Comparison of ENCODE assay signal across 20 cellular contexts in the genomic region with DNA sequence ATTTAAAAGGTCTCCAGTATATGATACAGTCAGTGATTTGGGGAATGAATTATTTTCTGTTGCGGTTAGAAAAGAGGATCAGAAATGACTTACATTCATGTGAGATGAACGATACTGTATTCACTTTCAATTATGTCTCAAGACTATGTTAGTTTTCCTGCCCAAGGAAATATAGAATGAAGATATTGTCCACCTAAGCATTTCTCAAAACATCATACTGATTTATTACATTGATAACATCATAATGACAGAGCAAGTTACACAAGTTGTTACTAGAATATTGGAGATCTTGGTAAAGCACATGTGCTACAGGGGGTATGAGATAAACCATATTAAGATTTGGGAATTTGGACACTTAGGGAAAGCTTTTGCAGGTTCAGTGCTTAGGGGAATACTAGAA.
DNase-seq lines count a peak whose midpoint lies in the region; ATAC-seq, FAIRE-seq and TF ChIP-seq lines count a peak whose summit lies in the region.
"Had no signal": no experiment of that assay in that cellular context is flagged by ENCODE, and none has a peak within 500 bp of the region (broad histone marks: within the 10 kb centered on the region; RNA-seq: fewer than 3 reads in every experiment).

No MANE protein-coding gene starts in this region.

- DNase-seq in HepG2 (ENCODE audit: low spot score) (no peak), right lobe of liver (no peak), IMR-90 (no peak), epidermal melanocyte (ENCODE audit: insufficient read length, low spot score) (no peak)
- no peak for DNase-seq in activated CD8-positive, alpha-beta memory T cell treated with anti-CD3 and anti-CD28 coated beads, Interleukin-2, amount 50 U/mL, for 4 hours
- DNase-seq: 8988T; AML-193; Caco-2; Calu3; CD4-positive, alpha-beta T cell; CD8-positive, alpha-beta T cell; DMS79 treated with DMSO at 0.1 percent for 48 hours; GF-D8 had no signal

- no peak overlapping the region for H3K27ac ChIP-seq in HepG2 (ENCODE audit: extremely low read length, insufficient read depth, low read length)
- no peak overlapping the region for H3K27ac ChIP-seq in right lobe of liver
- H3K27ac ChIP-seq in IMR-90 (ENCODE audit: insufficient read depth, low read length) = no peak overlapping the region
- H3K27ac ChIP-seq: BLaER1 treated with 17β-estradiol and CSF1 and Interleukin-3, amounts not matched to agents 10 nM and 100 nM; C4-2B had no signal

- POLR2A ChIA-PET in HepG2 (lab: Yijun Ruan, JAX) = no interaction called here
- POLR2A ChIA-PET in IMR-90 (lab: Charles Lee; ENCODE audit: unreplicated experiment) = no interaction called here

- in situ Hi-C loops in HepG2 (cut with HindIII; ENCODE audit: extremely low pct_ligation_motif_present, low pct_unique_long_range_greater_than_20kb) (no loop called here), IMR-90 (cut with MboI; ENCODE audit: low sequenced_read_pairs) (no loop called here)

- H3K4me1 ChIP-seq in HepG2 (ENCODE audit: insufficient read depth, low read length) (no peaks in the 10 kb centered on the region), right lobe of liver (no peaks in the 10 kb centered on the region), IMR-90 (ENCODE audit: control insufficient read depth, insufficient read depth, low read length) (no peaks in the 10 kb centered on the region)
- H3K4me1 ChIP-seq: BLaER1 treated with 17β-estradiol and CSF1 and Interleukin-3, amounts not matched to agents 10 nM and 100 nM; Caco-2 had no signal

- no peaks in the 10 kb centered on the region for H3K9me1 ChIP-seq in IMR-90 (ENCODE audit: insufficient read depth, low read length)

- dilution Hi-C loops in IMR-90 (cut with HindIII; ENCODE audit: low sequenced_read_pairs, unreplicated experiment) = no loop called here

- H4K5ac ChIP-seq in IMR-90 (ENCODE audit: low read depth, low read length) = no peak overlapping the region

- H3K4ac ChIP-seq in IMR-90 (ENCODE audit: low read depth, low read length) = no peak overlapping the region

- no peak overlapping the region for H3K18ac ChIP-seq in IMR-90 (ENCODE audit: low read depth, low read length)

- no peak overlapping the region for H2AFZ ChIP-seq in HepG2 (ENCODE audit: low read length)
- no peak overlapping the region for H2AFZ ChIP-seq in IMR-90 (replicated peaks; ENCODE audit: low read length, poor library complexity)

- H3K9me3 ChIP-seq in HepG2 (ENCODE audit: low read length) (no peaks in the 10 kb centered on the region), right lobe of liver (no peaks in the 10 kb centered on the region), IMR-90 (ENCODE audit: control insufficient read depth, insufficient read depth, low read length) (0 out of 2 replicates have a peak, but pooled peaks cover 2% of the 10 kb centered on the region)
- H3K9me3 ChIP-seq: BLaER1 treated with 17β-estradiol and CSF1 and Interleukin-3, amounts not matched to agents 10 nM and 100 nM; Caco-2 had no signal

- no peak overlapping the region for H2BK20ac ChIP-seq in IMR-90 (ENCODE audit: low read depth, low read length)

- H2AK5ac ChIP-seq in IMR-90 (ENCODE audit: low read depth, low read length) = no peak overlapping the region

- ATAC-seq in HepG2 (no peak), right lobe of liver (no peak), IMR-90 (ENCODE audit: low read depth) (no peak)
- ATAC-seq: CD8-positive, alpha-beta T cell had no signal

- no peak for TF ChIP-seq EP300 in HepG2 (IDR thresholded peaks at IDR 0.05; ENCODE audit: low read depth in 2 of 2, low read length in 2 of 2)
- TF ChIP-seq EP300 in HepG2 (CRISPR knock-in tag; IDR thresholded peaks at IDR 0.05; ENCODE audit: borderline replicate concordance) = no peak

- no peak overlapping the region for H3K4me2 ChIP-seq in HepG2 (ENCODE audit: low read depth, low read length)
- no peak overlapping the region for H3K4me2 ChIP-seq in IMR-90 (ENCODE audit: low read depth, low read length)
- H3K4me2 ChIP-seq: BLaER1 treated with 17β-estradiol and CSF1 and Interleukin-3, amounts not matched to agents 10 nM and 100 nM had no signal

- intact Hi-C loops in HepG2 (cut with micrococcal nuclease; ENCODE audit: unreplicated experiment) (no loop called here), right lobe of liver (cut with DNase I) (no loop called here), IMR-90 (cut with micrococcal nuclease) (no loop called here)

- no peak overlapping the region for H2BK15ac ChIP-seq in IMR-90 (ENCODE audit: low read depth, low read length)

- no peak overlapping the region for H3K56ac ChIP-seq in IMR-90 (ENCODE audit: extremely low read depth, insufficient read depth, low read length)

- no peaks in the 10 kb centered on the region for H4K20me1 ChIP-seq in HepG2 (ENCODE audit: insufficient read depth, low read length)
- H4K20me1 ChIP-seq in IMR-90 (ENCODE audit: insufficient read depth, low read length) = no peaks in the 10 kb centered on the region
- H4K20me1 ChIP-seq: BLaER1 treated with 17β-estradiol and CSF1 and Interleukin-3, amounts not matched to agents 10 nM and 100 nM had no signal

- no peak for TF ChIP-seq RAD21 in HepG2 (CRISPR knock-in tag; IDR thresholded peaks at IDR 0.05)
- TF ChIP-seq RAD21 in IMR-90 (IDR thresholded peaks at IDR 0.05; ENCODE audit: low read length) = no peak

- H3K4me3 ChIP-seq in HepG2 (replicated peaks in 1 of 3; ENCODE audit: insufficient read depth in 1 of 3, low read depth in 2 of 3, low read length in 3 of 3) (no peak overlapping the region), right lobe of liver (no peak overlapping the region), IMR-90 (ENCODE audit: insufficient read depth, low read depth, low read length) (no peak overlapping the region)
- H3K4me3 ChIP-seq: BLaER1 treated with 17β-estradiol and CSF1 and Interleukin-3, amounts not matched to agents 10 nM and 100 nM had no signal

- FAIRE-seq in HepG2 (lab: Jason Lieb, UNC) = no peak
- FAIRE-seq: A204.1, D721Med, G401.6, GM12891, GM19239 had no signal

- H3K14ac ChIP-seq in IMR-90 (replicated peaks; ENCODE audit: low read depth, low read length) = no peak overlapping the region

- H2AK9ac ChIP-seq in IMR-90 (replicated peaks; ENCODE audit: low read depth, low read length, poor library complexity) = no peak overlapping the region

- H3K23ac ChIP-seq in IMR-90 (ENCODE audit: low read depth, low read length) = no peak overlapping the region

- H4K8ac ChIP-seq in IMR-90 (ENCODE audit: low read depth in 2 of 2, low read length in 2 of 2) = no peak overlapping the region

- H2BK5ac ChIP-seq in IMR-90 (ENCODE audit: low read depth, low read length, poor library complexity, severe bottlenecking) = no peak overlapping the region

- no peak overlapping the region for H4K91ac ChIP-seq in IMR-90 (ENCODE audit: insufficient read depth, low read depth, low read length)

- no peak overlapping the region for H2BK120ac ChIP-seq in IMR-90 (ENCODE audit: low read depth, low read length)

- no peak for TF ChIP-seq CTCF in HepG2 (CRISPR knock-in tag; IDR thresholded peaks at IDR 0.05)
- TF ChIP-seq CTCF in right lobe of liver (IDR thresholded peaks at IDR 0.05) = no peak
- TF ChIP-seq CTCF in IMR-90 (conservative IDR thresholded peaks at IDR 0.05; ENCODE audit: low read depth, low read length) = no peak

- H3K79me1 ChIP-seq in IMR-90 (ENCODE audit: low read depth in 1 of 2, low read length in 2 of 2) = no peaks in the 10 kb centered on the region

- no peaks in the 10 kb centered on the region for H3K36me3 ChIP-seq in HepG2 (replicated peaks in 1 of 2; ENCODE audit: control insufficient read depth in 1 of 2, insufficient read depth in 2 of 2, low read length in 2 of 2)
- H3K36me3 ChIP-seq in right lobe of liver = no peaks in the 10 kb centered on the region
- no peaks in the 10 kb centered on the region for H3K36me3 ChIP-seq in IMR-90 (ENCODE audit: control insufficient read depth, insufficient read depth, low read length)
- H3K36me3 ChIP-seq: BLaER1 treated with 17β-estradiol and CSF1 and Interleukin-3, amounts not matched to agents 10 nM and 100 nM had no signal

- H3K9ac ChIP-seq in HepG2 (ENCODE audit: insufficient read depth, low read depth, low read length) (no peak overlapping the region), IMR-90 (ENCODE audit: low read depth, low read length) (no peak overlapping the region)
- H3K9ac ChIP-seq: BLaER1 treated with 17β-estradiol and CSF1 and Interleukin-3, amounts not matched to agents 10 nM and 100 nM had no signal

- H3K27me3 ChIP-seq in HepG2 (ENCODE audit: control insufficient read depth in 1 of 2, insufficient read depth in 2 of 2, low read length in 2 of 2) = no peaks in the 10 kb centered on the region
- H3K27me3 ChIP-seq in right lobe of liver = no peaks in the 10 kb centered on the region
- no peaks in the 10 kb centered on the region for H3K27me3 ChIP-seq in IMR-90 (ENCODE audit: control insufficient read depth, insufficient read depth, low read length)
- H3K27me3 ChIP-seq: BLaER1 treated with 17β-estradiol and CSF1 and Interleukin-3, amounts not matched to agents 10 nM and 100 nM had no signal

- CTCF ChIA-PET in HepG2 (lab: Yijun Ruan, JAX; ENCODE audit: low intra/inter-chr PET ratio, low total read pairs) (no interaction called here), IMR-90 (lab: Yijun Ruan, JAX) (no interaction called here)

- WGBS in HepG2 (ENCODE audit: low lambda C conversion rate) = 0% methylated on average over 2 of the region's 2 CpGs
- WGBS in right lobe of liver (ENCODE audit: insufficient coverage, low coverage, low lambda C conversion rate, missing lambda C conversion rate) = 74% methylated on average over 2 of the region's 2 CpGs
- no CpG with 5 or more reads among the region's 2 CpGs for WGBS in IMR-90 (ENCODE audit: extremely low coverage in 2 of 2, insufficient read length in 1 of 2), 2 experiments

- no TSS peak for BruUV-seq in HepG2 (replicated peaks; lab: Mats Ljungman, UMichigan)
- BruUV-seq in IMR-90 (replicated peaks; lab: Mats Ljungman, UMichigan) = no TSS peak

- no peaks in the 10 kb centered on the region for H3K79me2 ChIP-seq in HepG2 (ENCODE audit: insufficient read depth, low read length)

- no peak for TF ChIP-seq POLR2A in HepG2 (IDR thresholded peaks at IDR 0.05; ENCODE audit: insufficient read depth in 1 of 2, low read depth in 2 of 2, low read length in 2 of 2)
- TF ChIP-seq POLR2A in right lobe of liver (IDR thresholded peaks at IDR 0.05) = no peak
- TF ChIP-seq POLR2A in IMR-90 (IDR thresholded peaks at IDR 0.05; ENCODE audit: low read depth, low read length) = no peak

TF ChIP-seq in HepG2, 621 proteins besides CTCF, POLR2A, EP300 and RAD21 (continues in another document):
- no peak for TF ChIP-seq TEAD2 (CRISPR knock-in tag; IDR thresholded peaks at IDR 0.05)
- TF ChIP-seq, protein P1, sequence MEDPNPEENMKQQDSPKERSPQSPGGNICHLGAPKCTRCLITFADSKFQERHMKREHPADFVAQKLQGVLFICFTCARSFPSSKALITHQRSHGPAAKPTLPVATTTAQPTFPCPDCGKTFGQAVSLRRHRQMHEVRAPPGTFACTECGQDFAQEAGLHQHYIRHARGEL (CRISPR knock-in tag; IDR thresholded peaks at IDR 0.05) = no peak

TF ChIP-seq in IMR-90, 13 proteins besides CTCF, POLR2A, EP300 and RAD21:
- TF ChIP-seq MAFK (IDR thresholded peaks at IDR 0.05; ENCODE audit: low read depth, low read length) = peak; percentile 35; the same call in 1 of the 2 replicates
- no peak for TF ChIP-seq NFE2L2 (IDR thresholded peaks at IDR 0.05; ENCODE audit: low read depth, low read length)
